In the genomic region with DNA sequence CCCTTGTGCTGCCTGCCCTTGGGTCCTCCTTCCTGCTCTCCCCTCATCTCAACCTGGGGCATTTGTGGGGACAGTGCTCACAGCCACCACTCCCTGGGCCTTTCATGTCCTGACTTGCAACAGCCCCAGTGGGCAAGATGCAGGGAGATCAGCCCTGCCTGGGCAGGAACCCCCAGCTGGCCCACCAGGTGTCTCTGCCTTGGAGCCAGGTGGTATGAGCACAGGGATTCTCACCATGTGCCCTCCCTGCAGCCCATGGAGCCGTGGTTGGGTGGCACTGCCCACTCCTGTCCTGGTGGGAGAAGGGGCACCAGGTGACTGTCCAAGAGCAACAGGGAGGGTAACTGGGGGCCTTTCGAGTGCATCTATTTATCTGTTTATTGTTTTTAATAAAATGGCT, we compare ENCODE assay signal across 29 cellular contexts.
"Had no signal": no experiment of that assay in that cellular context is flagged by ENCODE, and none has a peak within 500 bp of the region (broad histone marks: within the 10 kb centered on the region; RNA-seq: fewer than 3 reads in every experiment).

No MANE protein-coding gene starts in this region.

- H3K4me3 Mint-ChIP-seq: activated CD4-positive, alpha-beta memory T cell treated with anti-CD3 and anti-CD28 coated beads for 36 hours; activated CD4-positive, alpha-beta T cell treated with anti-CD3 and anti-CD28 coated beads, Interleukin-2, amount 10 ng/mL, durations not matched to agents 24 days and 14 days; activated naive CD4-positive, alpha-beta T cell treated with anti-CD3 and anti-CD28 coated beads, Interleukin-2, amount 10 ng/mL, durations not matched to agents 7 days and 5 days; activated naive CD8-positive, alpha-beta T cell treated with anti-CD3 and anti-CD28 coated beads, Interleukin-2, amount 10 ng/mL, durations not matched to agents 7 days and 5 days; activated T-helper 1 cell treated with anti-CD3 and anti-CD28 coated beads, Interleukin-12 subunit alpha, Interleukin-12 subunit beta, Interleukin-2, Interleukin-4 antibody, amounts not matched to agents 30 ng/mL and 10 ng/mL and 1 ng/mL, durations not matched to agents 14 hours and 24 hours and 36 hours; brain; effector memory CD8-positive, alpha-beta T cell; nephron; T-helper 17 cell had no signal

- DNase-seq: activated CD4-positive, alpha-beta memory T cell treated with anti-CD3 and anti-CD28 coated beads for 36 hours; activated CD4-positive, alpha-beta T cell treated with anti-CD3 and anti-CD28 coated beads, Interleukin-2, amount 10 ng/mL, durations not matched to agents 24 days and 14 days; activated CD4-positive, CD25-positive, alpha-beta regulatory T cell treated with anti-CD3 and anti-CD28 coated beads, Interleukin-2, amount 50 U/mL, for 72 hours; activated CD8-positive, alpha-beta memory T cell treated with anti-CD3 and anti-CD28 coated beads, Interleukin-2, amount 50 U/mL, for 4 hours; activated gamma-delta T cell; activated naive CD4-positive, alpha-beta T cell treated with anti-CD3 and anti-CD28 coated beads, Interleukin-2, amount 10 ng/mL, durations not matched to agents 7 days and 5 days; activated naive CD8-positive, alpha-beta T cell treated with anti-CD3 and anti-CD28 coated beads, Interleukin-2, amount 10 ng/mL, durations not matched to agents 7 days and 5 days; activated T-cell treated with anti-CD3 and anti-CD28 coated beads, Interleukin-2, amount 50 U/mL, for 1 hour; cortex of kidney; effector memory CD8-positive, alpha-beta T cell; foreskin fibroblast; heart left ventricle; hypothalamus; kidney glomerular epithelial cell; lower lobe of right lung; right cardiac atrium; spleen; stimulated activated naive CD4-positive, alpha-beta T cell; T-helper 17 cell; T1000; tibial artery; upper lobe of right lung had no signal

- H3K9me3 ChIP-seq: ascending aorta, lower lobe of right lung, pancreas, upper lobe of right lung had no signal

- H3K36me3 Mint-ChIP-seq: activated CD4-positive, alpha-beta memory T cell treated with anti-CD3 and anti-CD28 coated beads for 36 hours; activated naive CD4-positive, alpha-beta T cell treated with anti-CD3 and anti-CD28 coated beads, Interleukin-2, amount 10 ng/mL, durations not matched to agents 7 days and 5 days; activated naive CD8-positive, alpha-beta T cell treated with anti-CD3 and anti-CD28 coated beads, Interleukin-2, amount 10 ng/mL, durations not matched to agents 7 days and 5 days had no signal

- H3K4me1 ChIP-seq: ascending aorta, heart left ventricle, lower lobe of right lung, pancreas, spleen, tibial artery, upper lobe of right lung had no signal

- H3K27ac Mint-ChIP-seq: activated CD4-positive, alpha-beta memory T cell treated with anti-CD3 and anti-CD28 coated beads for 36 hours; activated CD4-positive, alpha-beta T cell treated with anti-CD3 and anti-CD28 coated beads, Interleukin-2, amount 10 ng/mL, durations not matched to agents 24 days and 14 days; activated naive CD4-positive, alpha-beta T cell treated with anti-CD3 and anti-CD28 coated beads, Interleukin-2, amount 10 ng/mL, durations not matched to agents 7 days and 5 days; activated naive CD8-positive, alpha-beta T cell treated with anti-CD3 and anti-CD28 coated beads, Interleukin-2, amount 10 ng/mL, durations not matched to agents 7 days and 5 days; activated T-helper 1 cell treated with anti-CD3 and anti-CD28 coated beads, Interleukin-12 subunit alpha, Interleukin-12 subunit beta, Interleukin-2, Interleukin-4 antibody, amounts not matched to agents 30 ng/mL and 10 ng/mL and 1 ng/mL, durations not matched to agents 14 hours and 24 hours and 36 hours; effector memory CD8-positive, alpha-beta T cell; nephron; T-helper 17 cell had no signal

- H3K4me3 ChIP-seq: ascending aorta, heart left ventricle, lower lobe of right lung, pancreas, spleen, suprapubic skin, tibial artery, upper lobe of right lung had no signal

- H3K27me3 ChIP-seq: ascending aorta, pancreas, upper lobe of right lung had no signal

- H3K4me1 Mint-ChIP-seq: activated CD4-positive, alpha-beta T cell treated with anti-CD3 and anti-CD28 coated beads, Interleukin-2, amount 10 ng/mL, durations not matched to agents 24 days and 14 days; activated naive CD4-positive, alpha-beta T cell treated with anti-CD3 and anti-CD28 coated beads, Interleukin-2, amount 10 ng/mL, durations not matched to agents 7 days and 5 days; activated naive CD8-positive, alpha-beta T cell treated with anti-CD3 and anti-CD28 coated beads, Interleukin-2, amount 10 ng/mL, durations not matched to agents 7 days and 5 days; nephron had no signal

- ATAC-seq: effector memory CD8-positive, alpha-beta T cell; heart left ventricle; left lobe of liver; lower lobe of right lung; pancreas; right cardiac atrium; T-helper 17 cell; upper lobe of right lung had no signal

- H3K27me3 Mint-ChIP-seq: activated CD4-positive, alpha-beta T cell treated with anti-CD3 and anti-CD28 coated beads, Interleukin-2, amount 10 ng/mL, durations not matched to agents 24 days and 14 days; activated naive CD4-positive, alpha-beta T cell treated with anti-CD3 and anti-CD28 coated beads, Interleukin-2, amount 10 ng/mL, durations not matched to agents 7 days and 5 days; activated naive CD8-positive, alpha-beta T cell treated with anti-CD3 and anti-CD28 coated beads, Interleukin-2, amount 10 ng/mL, durations not matched to agents 7 days and 5 days had no signal

- H3K27ac ChIP-seq: ascending aorta, heart left ventricle, lower lobe of right lung, pancreas, spleen, suprapubic skin, tibial artery, upper lobe of right lung had no signal

- H3K36me3 ChIP-seq: ascending aorta, heart left ventricle, lower lobe of right lung, pancreas, spleen, suprapubic skin, tibial artery, upper lobe of right lung had no signal
